In genomic region chr17:73264448-73264847, GRCh38 we compare ENCODE assay signal across 7 cellular contexts. TPM values are rescaled to one million over a fixed set of nuclear protein-coding genes. Genes with fewer than 3 reads are reported as not detected.
"Had no signal": no experiment of that assay in that cellular context is flagged by ENCODE, and none has a peak within 500 bp of the region (broad histone marks: within the 10 kb centered on the region; RNA-seq: fewer than 3 reads in every experiment).

No MANE protein-coding gene starts in this region.

RNA-seq across cellular contexts. Expression of gene CPSF4L, which starts 2.8 kb away (rescaled TPM):
- total RNA-seq: GM23248, GM23338, H1, H4, H7, H9, HFFc6 had no signal
- polyA plus RNA-seq: GM23248, GM23338, H1 had no signal
